In genomic region chr10:1766049-1766448, GRCh38 we compare ENCODE assay signal across 37 cellular contexts. TPM values are rescaled to one million over a fixed set of nuclear protein-coding genes. Genes with fewer than 3 reads are reported as not detected.
"Had no signal": no experiment of that assay in that cellular context is flagged by ENCODE, and none has a peak within 500 bp of the region (broad histone marks: within the 10 kb centered on the region; RNA-seq: fewer than 3 reads in every experiment).

No MANE protein-coding gene starts in this region.

- H3K27me3 ChIP-seq: adrenal gland, ascending aorta, cardiac muscle cell had no signal

- H3K27ac ChIP-seq: adrenal gland, ascending aorta, cardiac muscle cell, VCaP had no signal

- DNase-seq: activated B cell treated with CpG ODN at 0.5 μM for 24 hours; activated CD4-positive, alpha-beta memory T cell treated with anti-CD3 and anti-CD28 coated beads for 36 hours; activated CD4-positive, alpha-beta T cell treated with anti-CD3 and anti-CD28 coated beads for 4 hours; activated CD4-positive, alpha-beta T cell treated with anti-CD3 and anti-CD28 coated beads, Interleukin-2, amount 10 ng/mL, durations not matched to agents 24 days and 14 days; activated CD4-positive, alpha-beta T cell treated with anti-CD3 and anti-CD28 coated beads, Interleukin-2, amount 50 U/mL, for 1 hour; activated CD4-positive, alpha-beta T cell treated with anti-CD3 and anti-CD28 coated beads, Interleukin-2, amount 50 U/mL, for 4 hours; activated CD4-positive, CD25-positive, alpha-beta regulatory T cell treated with anti-CD3 and anti-CD28 coated beads, Interleukin-2, amount 50 U/mL, for 72 hours; activated CD8-positive, alpha-beta memory T cell treated with anti-CD3 and anti-CD28 coated beads, Interleukin-2, amount 50 U/mL, for 4 hours; activated CD8-positive, alpha-beta T cell treated with anti-CD3 and anti-CD28 coated beads for 36 hours; activated effector memory CD4-positive, alpha-beta T cell treated with anti-CD3 and anti-CD28 coated beads, Interleukin-2, amount 50 U/mL, for 16 hours; activated gamma-delta T cell treated with Interleukin-2 at 50 U/mL for 16 hours; activated naive CD4-positive, alpha-beta T cell; activated naive CD4-positive, alpha-beta T cell treated with anti-CD3 and anti-CD28 coated beads, Interleukin-2, amount 10 ng/mL, durations not matched to agents 7 days and 5 days; activated naive CD8-positive, alpha-beta T cell treated with anti-CD3 and anti-CD28 coated beads for 36 hours; activated T-cell treated with anti-CD3 and anti-CD28 coated beads for 4 hours; activated T-cell treated with anti-CD3 and anti-CD28 coated beads, Interleukin-2, amount 50 U/mL, for 1 hour; activated T-cell treated with anti-CD3 and anti-CD28 coated beads, Interleukin-2, amount 50 U/mL, for 4 hours; activated T-cell treated with anti-CD3 and anti-CD28 coated beads, Interleukin-2, amount 50 U/mL, for 72 hours; adrenal gland; amniotic stem cell; caudate nucleus; cerebellar nuclear complex; T-helper 1 cell; T-helper 2 cell; T-helper 9 cell had no signal

- ATAC-seq: activated CD8-positive, alpha-beta T cell treated with anti-CD3 and anti-CD28 coated beads for 36 hours; activated naive CD4-positive, alpha-beta T cell treated with anti-CD3 and anti-CD28 coated beads, Interleukin-2, amount 50 U/mL, for 72 hours; activated T-cell treated with anti-CD3 and anti-CD28 coated beads, Interleukin-2, amount 50 U/mL, for 4 hours; activated T-cell treated with anti-CD3 and anti-CD28 coated beads, Interleukin-2, amount 50 U/mL, for 72 hours; activated T-helper 17 cell treated with anti-CD3 and anti-CD28 coated beads, Interleukin-2, amount 50 U/mL, for 72 hours had no signal

- H3K36me3 Mint-ChIP-seq: activated CD4-positive, alpha-beta memory T cell treated with anti-CD3 and anti-CD28 coated beads for 36 hours; activated naive CD4-positive, alpha-beta T cell treated with anti-CD3 and anti-CD28 coated beads, Interleukin-2, amount 10 ng/mL, durations not matched to agents 7 days and 5 days; activated naive CD4-positive, alpha-beta T cell treated with anti-CD3 and anti-CD28 coated beads, Interleukin-2, amount 50 U/mL, for 72 hours; activated naive CD8-positive, alpha-beta T cell treated with anti-CD3 and anti-CD28 coated beads for 36 hours; brain had no signal

- H3K4me1 Mint-ChIP-seq: activated B cell treated with CpG ODN at 0.5 μM for 24 hours; activated CD4-positive, alpha-beta T cell treated with anti-CD3 and anti-CD28 coated beads, Interleukin-2, amount 10 ng/mL, durations not matched to agents 24 days and 14 days; activated naive CD4-positive, alpha-beta T cell treated with anti-CD3 and anti-CD28 coated beads, Interleukin-2, amount 10 ng/mL, durations not matched to agents 7 days and 5 days; activated naive CD8-positive, alpha-beta T cell treated with anti-CD3 and anti-CD28 coated beads for 36 hours; activated T-helper 17 cell treated with anti-CD3 and anti-CD28 coated beads, Interleukin-2, amount 50 U/mL, for 72 hours; central memory CD8-positive, alpha-beta T cell had no signal

- H3K4me3 Mint-ChIP-seq: activated B cell treated with CpG ODN at 0.5 μM for 24 hours; activated CD4-positive, alpha-beta memory T cell treated with anti-CD3 and anti-CD28 coated beads for 36 hours; activated CD4-positive, alpha-beta T cell treated with anti-CD3 and anti-CD28 coated beads, Interleukin-2, amount 10 ng/mL, durations not matched to agents 24 days and 14 days; activated CD8-positive, alpha-beta T cell treated with anti-CD3 and anti-CD28 coated beads for 36 hours; activated naive CD4-positive, alpha-beta T cell treated with anti-CD3 and anti-CD28 coated beads, Interleukin-2, amount 10 ng/mL, durations not matched to agents 7 days and 5 days; activated naive CD8-positive, alpha-beta T cell treated with anti-CD3 and anti-CD28 coated beads for 36 hours; activated T-cell treated with anti-CD3 and anti-CD28 coated beads, Interleukin-2, amount 50 U/mL, for 4 hours; activated T-cell treated with anti-CD3 and anti-CD28 coated beads, Interleukin-2, amount 50 U/mL, for 72 hours; activated T-helper 1 cell treated with anti-CD3 and anti-CD28 coated beads, Interleukin-12 subunit alpha, Interleukin-12 subunit beta, Interleukin-2, Interleukin-4 antibody, amounts not matched to agents 30 ng/mL and 10 ng/mL and 1 ng/mL, durations not matched to agents 14 hours and 24 hours and 36 hours; activated T-helper 17 cell treated with anti-CD3 and anti-CD28 coated beads, Interleukin-2, amount 50 U/mL, for 72 hours; brain; central memory CD8-positive, alpha-beta T cell; T-helper 1 cell treated with Interleukin-12 subunit alpha and Interleukin-12 subunit beta and Interleukin-4 antibody, amounts not matched to agents 30 μg/mL and 1 μg/mL, for 36 hours; T-helper 2 cell treated with Interferon-gamma antibody and Interleukin-4, amounts not matched to agents 5 μg/mL and 100 μg/mL, for 36 hours had no signal

- H3K27me3 Mint-ChIP-seq: activated CD4-positive, alpha-beta memory T cell treated with anti-CD3 and anti-CD28 coated beads for 36 hours; activated CD4-positive, alpha-beta T cell treated with anti-CD3 and anti-CD28 coated beads, Interleukin-2, amount 10 ng/mL, durations not matched to agents 24 days and 14 days; activated CD8-positive, alpha-beta T cell treated with anti-CD3 and anti-CD28 coated beads for 36 hours; activated naive CD4-positive, alpha-beta T cell treated with anti-CD3 and anti-CD28 coated beads, Interleukin-2, amount 10 ng/mL, durations not matched to agents 7 days and 5 days; activated naive CD8-positive, alpha-beta T cell treated with anti-CD3 and anti-CD28 coated beads for 36 hours; activated T-helper 17 cell treated with anti-CD3 and anti-CD28 coated beads, Interleukin-2, amount 50 U/mL, for 72 hours; brain; central memory CD8-positive, alpha-beta T cell had no signal

- H3K9me3 ChIP-seq: adrenal gland, ascending aorta had no signal

- H3K4me3 ChIP-seq: adrenal gland, ascending aorta, cardiac muscle cell had no signal

- H3K4me1 ChIP-seq: adrenal gland, ascending aorta had no signal

- H3K27ac Mint-ChIP-seq: activated B cell treated with CpG ODN at 0.5 μM for 24 hours; activated CD4-positive, alpha-beta memory T cell treated with anti-CD3 and anti-CD28 coated beads for 36 hours; activated CD4-positive, alpha-beta T cell treated with anti-CD3 and anti-CD28 coated beads, Interleukin-2, amount 10 ng/mL, durations not matched to agents 24 days and 14 days; activated CD8-positive, alpha-beta T cell treated with anti-CD3 and anti-CD28 coated beads for 36 hours; activated naive CD4-positive, alpha-beta T cell treated with anti-CD3 and anti-CD28 coated beads, Interleukin-2, amount 10 ng/mL, durations not matched to agents 7 days and 5 days; activated naive CD4-positive, alpha-beta T cell treated with anti-CD3 and anti-CD28 coated beads, Interleukin-2, amount 50 U/mL, for 72 hours; activated naive CD8-positive, alpha-beta T cell treated with anti-CD3 and anti-CD28 coated beads for 36 hours; activated T-cell treated with anti-CD3 and anti-CD28 coated beads, Interleukin-2, amount 50 U/mL, for 72 hours; activated T-helper 1 cell treated with anti-CD3 and anti-CD28 coated beads, Interleukin-12 subunit alpha, Interleukin-12 subunit beta, Interleukin-2, Interleukin-4 antibody, amounts not matched to agents 30 ng/mL and 10 ng/mL and 1 ng/mL, durations not matched to agents 14 hours and 24 hours and 36 hours; activated T-helper 17 cell treated with anti-CD3 and anti-CD28 coated beads, Interleukin-2, amount 50 U/mL, for 72 hours; brain; T-helper 1 cell treated with Interleukin-12 subunit alpha and Interleukin-12 subunit beta and Interleukin-4 antibody, amounts not matched to agents 30 μg/mL and 1 μg/mL, for 36 hours; T-helper 2 cell treated with Interferon-gamma antibody and Interleukin-4, amounts not matched to agents 5 μg/mL and 100 μg/mL, for 36 hours had no signal

- H3K36me3 ChIP-seq: adrenal gland, ascending aorta, cardiac muscle cell had no signal

- H3K9me3 Mint-ChIP-seq: activated CD4-positive, alpha-beta memory T cell treated with anti-CD3 and anti-CD28 coated beads for 36 hours; activated CD4-positive, alpha-beta T cell treated with anti-CD3 and anti-CD28 coated beads, Interleukin-2, amount 10 ng/mL, durations not matched to agents 24 days and 14 days; activated CD8-positive, alpha-beta T cell treated with anti-CD3 and anti-CD28 coated beads for 36 hours; activated naive CD4-positive, alpha-beta T cell treated with anti-CD3 and anti-CD28 coated beads, Interleukin-2, amount 10 ng/mL, durations not matched to agents 7 days and 5 days; activated naive CD4-positive, alpha-beta T cell treated with anti-CD3 and anti-CD28 coated beads, Interleukin-2, amount 50 U/mL, for 72 hours; activated T-cell treated with anti-CD3 and anti-CD28 coated beads, Interleukin-2, amount 50 U/mL, for 4 hours; activated T-helper 1 cell treated with anti-CD3 and anti-CD28 coated beads, Interleukin-12 subunit alpha, Interleukin-12 subunit beta, Interleukin-2, Interleukin-4 antibody, amounts not matched to agents 30 ng/mL and 10 ng/mL and 1 ng/mL, durations not matched to agents 14 hours and 24 hours and 36 hours; activated T-helper 17 cell treated with anti-CD3 and anti-CD28 coated beads, Interleukin-2, amount 50 U/mL, for 72 hours; central memory CD8-positive, alpha-beta T cell; T-helper 1 cell treated with Interleukin-12 subunit alpha and Interleukin-12 subunit beta and Interleukin-4 antibody, amounts not matched to agents 30 μg/mL and 1 μg/mL, for 36 hours; T-helper 2 cell treated with Interferon-gamma antibody and Interleukin-4, amounts not matched to agents 5 μg/mL and 100 μg/mL, for 36 hours had no signal

RNA-seq across cellular contexts. Expression of gene ADARB2, which starts 28.7 kb away (rescaled TPM):
- total RNA-seq: activated CD4-positive, alpha-beta T cell treated with anti-CD3 and anti-CD28 coated beads, Interleukin-2, amount 10 ng/mL, durations not matched to agents 24 days and 14 days; activated CD8-positive, alpha-beta memory T cell treated with anti-CD3 and anti-CD28 coated beads for 36 hours; activated naive CD8-positive, alpha-beta T cell treated with anti-CD3 and anti-CD28 coated beads for 36 hours; activated T-helper 17 cell treated with anti-CD3 and anti-CD28 coated beads, Interleukin-2, amount 50 U/mL, for 72 hours; ascending aorta; bronchial epithelial cell had no signal
